ENCODE assay signal across 8 cellular contexts in genomic region chr15:66503041-66503648, GRCh38. TPM values are rescaled to one million over a fixed set of nuclear protein-coding genes. Genes with fewer than 3 reads are reported as not detected.
DNase-seq lines count a peak whose midpoint lies in the region; ATAC-seq and TF ChIP-seq lines count a peak whose summit lies in the region.
"Not testable (repeated sequence)": the region's sequence is repeated elsewhere in the genome, so short reads cannot be mapped to it uniquely, and the experiment has no call there.

No MANE protein-coding gene starts in this region.

- H4K12ac ChIP-seq in trophoblast cell (ENCODE audit: low read depth, low read length), result not testable (repeated sequence)

- H3K4me2 ChIP-seq in DND-41 (ENCODE audit: insufficient read depth, low read length), result peak overlapping the region; percentile 71
- H3K4me2 ChIP-seq in KMS-11, result peak overlapping the region; percentile 97
- H3K4me2 ChIP-seq in trophoblast cell (ENCODE audit: low read length), result peak overlapping the region; percentile 92

- not testable (repeated sequence) for H3K27me3 ChIP-seq in DND-41 (ENCODE audit: insufficient read depth, low read length, poor library complexity); KMS-11 (ENCODE audit: insufficient read depth, low read depth); esophagus squamous epithelium; liver (ENCODE audit: control insufficient read depth in 4 of 4, insufficient read depth in 4 of 4, low read length in 3 of 4); trophoblast cell (ENCODE audit: insufficient read depth, low read length); upper lobe of right lung

- not testable (repeated sequence) for H2BK12ac ChIP-seq in trophoblast cell (ENCODE audit: low read length)

- in situ Hi-C loops in astrocyte of the spinal cord (cut with HindIII; ENCODE audit: low sequenced_read_pairs), result not testable (repeated sequence)

- intact Hi-C loops in esophagus squamous epithelium (cut with DNase I); upper lobe of right lung (cut with DNase I): not testable (repeated sequence)

- H3K4me1 ChIP-seq in DND-41 (ENCODE audit: insufficient read depth, low read length), result peaks cover 40% of the 10 kb centered on the region
- peaks cover 61% of the 10 kb centered on the region for H3K4me1 ChIP-seq in KMS-11 (ENCODE audit: low read depth, poor library complexity, severe bottlenecking)
- peaks cover 6 to 62% (median 32%) of the 10 kb centered on the region in 3 donors for H3K4me1 ChIP-seq in esophagus squamous epithelium
- H3K4me1 ChIP-seq in liver (ENCODE audit: control insufficient read depth in 4 of 4, insufficient read depth in 4 of 4, low read length in 3 of 4), result peaks cover 0 to 36% (median 30%) of the 10 kb centered on the region in 4 donors
- H3K4me1 ChIP-seq in trophoblast cell (ENCODE audit: control insufficient read depth in 1 of 2, insufficient read depth in 2 of 2, low read length in 2 of 2), result not testable (repeated sequence)
- H3K4me1 ChIP-seq in upper lobe of right lung, result peaks cover 37% of the 10 kb centered on the region

- H2BK5ac ChIP-seq in trophoblast cell (ENCODE audit: low read depth, low read length, poor library complexity), result not testable (repeated sequence)

- H3K23ac ChIP-seq in trophoblast cell (ENCODE audit: low read length), result not testable (repeated sequence)

- H3K9me3 ChIP-seq in DND-41 (ENCODE audit: insufficient read depth, low read length, severe bottlenecking); esophagus squamous epithelium; liver (ENCODE audit: control insufficient read depth in 4 of 4, low read length in 3 of 4); trophoblast cell (ENCODE audit: insufficient read depth, low read depth, low read length); upper lobe of right lung: not testable (repeated sequence)

- peak overlapping the region; percentile 26 for H3K4ac ChIP-seq in trophoblast cell (ENCODE audit: low read depth, low read length)

- not testable (repeated sequence) for TF ChIP-seq RAD21 in liver (IDR thresholded peaks at IDR 0.05)

- not testable (repeated sequence) for H3K79me1 ChIP-seq in trophoblast cell (ENCODE audit: low read length)

- not testable (repeated sequence) for H3K18ac ChIP-seq in trophoblast cell (ENCODE audit: low read length)

- not testable (repeated sequence) for DNase-seq in DND-41; astrocyte of the spinal cord (ENCODE audit: low read depth, low spot score); esophagus squamous epithelium (lab: John Stamatoyannopoulos, UW); upper lobe of right lung
- peak in 1 of 2 donors; percentile 39 for DNase-seq in trophoblast cell

- peak overlapping the region; percentile 80 to 83; a peak in 3 of 4 replicates for H3K4me3 ChIP-seq in DND-41 (ENCODE audit: low read depth in 1 of 2, low read length in 2 of 2)
- H3K4me3 ChIP-seq in KMS-11 (IDR thresholded peaks at IDR 0.05; ENCODE audit: insufficient read depth, low read depth, low read length); trophoblast cell (ENCODE audit: low read depth, low read length): not testable (repeated sequence)
- H3K4me3 ChIP-seq in astrocyte of the spinal cord (ENCODE audit: low read depth, low read length), result peak overlapping the region; percentile 100
- H3K4me3 ChIP-seq in esophagus squamous epithelium, result peak overlapping the region; percentile 69 to 98 (median 80)
- H3K4me3 ChIP-seq in liver (ENCODE audit: low read depth in 1 of 3, low read length in 3 of 3), result peak overlapping the region; percentile 83 to 100 (median 94)
- H3K4me3 ChIP-seq in upper lobe of right lung, result peak overlapping the region; percentile 92

- not testable (repeated sequence) for TF ChIP-seq CTCF in DND-41 (IDR thresholded peaks at IDR 0.05; ENCODE audit: borderline replicate concordance, extremely low read depth, low read length, poor library complexity, severe bottlenecking); KMS-11 (conservative IDR thresholded peaks at IDR 0.05; ENCODE audit: low read depth, low read length); VCaP (conservative IDR thresholded peaks at IDR 0.05); astrocyte of the spinal cord (IDR thresholded peaks at IDR 0.05; ENCODE audit: low read depth, low read length); esophagus squamous epithelium (IDR thresholded peaks at IDR 0.05); liver (IDR thresholded peaks at IDR 0.05; ENCODE audit: low read depth, low read length, missing input control); upper lobe of right lung (IDR thresholded peaks at IDR 0.05)

- H3K36me3 ChIP-seq in DND-41 (ENCODE audit: insufficient read depth, low read length) (peaks cover 61% of the 10 kb centered on the region), KMS-11 (ENCODE audit: insufficient read depth) (peaks cover 36% of the 10 kb centered on the region), esophagus squamous epithelium (peaks cover 14 to 52% (median 33%) of the 10 kb centered on the region in 3 donors), liver (ENCODE audit: control insufficient read depth in 4 of 4, insufficient read depth in 3 of 4, low read depth in 1 of 4, low read length in 3 of 4) (peaks cover 9 to 48% (median 46%) of the 10 kb centered on the region in 4 donors), trophoblast cell (ENCODE audit: control insufficient read depth in 1 of 2, insufficient read depth in 2 of 2, low read length in 2 of 2) (peaks cover 21 to 37% of the 10 kb centered on the region in 2 experiments), upper lobe of right lung (peaks cover 53% of the 10 kb centered on the region)

- H4K91ac ChIP-seq in trophoblast cell (ENCODE audit: low read depth, low read length), result not testable (repeated sequence)

- not testable (repeated sequence) for H2BK120ac ChIP-seq in trophoblast cell (ENCODE audit: insufficient read depth, low read length, poor library complexity)

- H2AFZ ChIP-seq in DND-41 (ENCODE audit: low read depth, low read length); KMS-11 (ENCODE audit: low read depth); trophoblast cell (ENCODE audit: insufficient read depth, low read length, poor library complexity): not testable (repeated sequence)

- H3K9ac ChIP-seq in DND-41 (ENCODE audit: low read depth, low read length), result peak overlapping the region; percentile 76
- peak overlapping the region; percentile 98 for H3K9ac ChIP-seq in KMS-11
- H3K9ac ChIP-seq in liver (ENCODE audit: low read depth in 1 of 2, low read length in 2 of 2), result peak overlapping the region in 1 of 2 donors; percentile 97
- not testable (repeated sequence) for H3K9ac ChIP-seq in trophoblast cell (ENCODE audit: low read length)

- not testable (repeated sequence) for H2AK5ac ChIP-seq in trophoblast cell (ENCODE audit: low read length)

- H3K79me2 ChIP-seq in DND-41 (ENCODE audit: insufficient read depth, low read length) (peaks cover 75% of the 10 kb centered on the region), KMS-11 (ENCODE audit: insufficient read depth, low read depth) (peaks cover 77% of the 10 kb centered on the region), trophoblast cell (ENCODE audit: control insufficient read depth, insufficient read depth, low read length, poor library complexity) (peaks cover 15% of the 10 kb centered on the region)

- H3K14ac ChIP-seq in trophoblast cell (ENCODE audit: low read length), result not testable (repeated sequence)

- H3K27ac ChIP-seq in DND-41 (ENCODE audit: low read length) (peak overlapping the region; percentile 24; the same call in 1 of the 2 replicates), KMS-11 (peak overlapping the region; percentile 96), VCaP (peak overlapping the region; percentile 98), esophagus squamous epithelium (peak overlapping the region; percentile 88 to 98 (median 95)), liver (ENCODE audit: low read depth in 1 of 2, low read length in 2 of 2) (peak overlapping the region in 1 of 2 donors; percentile 87), upper lobe of right lung (peak overlapping the region; percentile 97)
- not testable (repeated sequence) for H3K27ac ChIP-seq in trophoblast cell (ENCODE audit: low read depth, low read length)

- H4K20me1 ChIP-seq in DND-41 (ENCODE audit: insufficient read depth, low read length), result peaks cover 20% of the 10 kb centered on the region
- H4K20me1 ChIP-seq in KMS-11 (ENCODE audit: insufficient read depth), result peaks cover 13% of the 10 kb centered on the region

- WGBS in esophagus squamous epithelium, 2 donors, result 28 to 29% methylated on average over 13 of the region's 13 CpGs
- WGBS in liver, result 42% methylated on average over 13 of the region's 13 CpGs
- no CpG with 5 or more reads among the region's 13 CpGs for WGBS in trophoblast cell (ENCODE audit: extremely low coverage, insufficient coverage, insufficient read length)

- H4K8ac ChIP-seq in trophoblast cell (ENCODE audit: low read depth, low read length), result not testable (repeated sequence)

- TF ChIP-seq POLR2A in esophagus squamous epithelium (IDR thresholded peaks at IDR 0.05), result not testable (repeated sequence)

- ATAC-seq in DND-41 (ENCODE audit: insufficient read depth, low read depth); upper lobe of right lung: not testable (repeated sequence)

TF ChIP-seq in liver, 16 proteins besides CTCF, POLR2A, EP300 and RAD21:
- TF ChIP-seq TAF1 (conservative IDR thresholded peaks at IDR 0.05) (peak; percentile 34), RXRA (IDR thresholded peaks at IDR 0.05) (peak; percentile 17 to 20), HNF4A (conservative IDR thresholded peaks at IDR 0.05) (peak; percentile 31 to 36)

RNA-seq across cellular contexts. Expression of gene RPL4, which starts 1.5 kb away (rescaled TPM):
- 1,000 to 10,000 TPM; 2,279 to 4,532 (median 3,529) TPM for total RNA-seq in esophagus squamous epithelium
- total RNA-seq in liver, result 1,000 to 10,000 TPM; 1,530 to 1,638 TPM
- polyA plus RNA-seq in liver, result 1,000 to 10,000 TPM in 1 of 2 donors, 100 to 1,000 TPM in 1; 323 to 1,351 TPM
- 2,018 and 2,074 TPM in 2 replicates for polyA plus RNA-seq in trophoblast cell (2013)
- 1,699 TPM for total RNA-seq in upper lobe of right lung

RNA-seq across cellular contexts. Expression of gene ZWILCH, which starts 2.0 kb away (rescaled TPM):
- total RNA-seq in esophagus squamous epithelium, result 10 to 100 TPM in 2 of 4 donors, 1 to 10 TPM in 2; 4.5 to 21.2 (median 11.4) TPM
- total RNA-seq in liver, result 10 to 100 TPM in 1 of 2 donors, 1 to 10 TPM in 1; 3.5 to 11.3 TPM
- 1 to 10 TPM; 1.5 to 2.3 TPM for polyA plus RNA-seq in liver
- 15.2 and 15.5 TPM in 2 replicates for polyA plus RNA-seq in trophoblast cell (2013)
- total RNA-seq in upper lobe of right lung, result 4.6 TPM

RNA-seq across cellular contexts. Expression of gene SNAPC5, which starts 5.6 kb away (rescaled TPM):
- total RNA-seq in esophagus squamous epithelium (10 to 100 TPM in 3 of 4 donors, 1 to 10 TPM in 1; 7.8 to 31.1 (median 16.7) TPM), liver (10 to 100 TPM; 11.3 to 21.4 TPM), upper lobe of right lung (29.9 TPM)
- 10 to 100 TPM; 22.7 to 24.9 TPM for polyA plus RNA-seq in liver
- 12.2 and 13.4 TPM in 2 replicates for polyA plus RNA-seq in trophoblast cell (2013)
